In the genomic region with DNA sequence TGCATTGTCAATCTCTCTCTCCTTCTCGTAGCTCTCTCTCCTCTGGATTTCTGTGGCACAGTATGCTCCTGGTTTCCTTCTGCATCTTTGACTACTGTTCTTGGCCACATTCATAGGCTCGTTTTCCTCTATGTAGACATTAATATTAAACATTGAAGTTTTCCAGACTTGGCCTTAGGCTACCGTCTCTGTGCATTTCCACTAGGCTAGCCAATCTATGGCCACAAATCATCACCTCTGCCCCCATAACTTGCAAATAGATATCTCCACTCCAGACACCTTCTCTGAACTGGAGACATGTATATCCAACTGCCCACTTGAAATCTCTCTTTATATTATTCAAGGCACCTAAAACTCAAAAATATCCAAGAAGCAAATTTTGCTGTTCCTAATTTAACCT, we compare ENCODE assay signal across 9 cellular contexts.
"Had no signal": no experiment of that assay in that cellular context is flagged by ENCODE, and none has a peak within 500 bp of the region (broad histone marks: within the 10 kb centered on the region; RNA-seq: fewer than 3 reads in every experiment).

No MANE protein-coding gene starts in this region.

- H3K36me3 ChIP-seq: HAP-1 had no signal

- H2AFZ ChIP-seq: GM23248, GM23338 had no signal

- H3K9me3 ChIP-seq: HAP-1 had no signal

- H3K27ac ChIP-seq: GM23248 had no signal

- DNase-seq: GM23248, GOT3, H7, H9, HCEC 1CT, HFFc6 had no signal

- H3K4me2 ChIP-seq: GM23338 had no signal

- H3K9ac ChIP-seq: GM23248 had no signal

- ATAC-seq: HCT116 had no signal

- H3K4me3 ChIP-seq: GM23248, GM23338, HAP-1 had no signal
